ENCODE assay signal across 1 cellular context in the genomic region with DNA sequence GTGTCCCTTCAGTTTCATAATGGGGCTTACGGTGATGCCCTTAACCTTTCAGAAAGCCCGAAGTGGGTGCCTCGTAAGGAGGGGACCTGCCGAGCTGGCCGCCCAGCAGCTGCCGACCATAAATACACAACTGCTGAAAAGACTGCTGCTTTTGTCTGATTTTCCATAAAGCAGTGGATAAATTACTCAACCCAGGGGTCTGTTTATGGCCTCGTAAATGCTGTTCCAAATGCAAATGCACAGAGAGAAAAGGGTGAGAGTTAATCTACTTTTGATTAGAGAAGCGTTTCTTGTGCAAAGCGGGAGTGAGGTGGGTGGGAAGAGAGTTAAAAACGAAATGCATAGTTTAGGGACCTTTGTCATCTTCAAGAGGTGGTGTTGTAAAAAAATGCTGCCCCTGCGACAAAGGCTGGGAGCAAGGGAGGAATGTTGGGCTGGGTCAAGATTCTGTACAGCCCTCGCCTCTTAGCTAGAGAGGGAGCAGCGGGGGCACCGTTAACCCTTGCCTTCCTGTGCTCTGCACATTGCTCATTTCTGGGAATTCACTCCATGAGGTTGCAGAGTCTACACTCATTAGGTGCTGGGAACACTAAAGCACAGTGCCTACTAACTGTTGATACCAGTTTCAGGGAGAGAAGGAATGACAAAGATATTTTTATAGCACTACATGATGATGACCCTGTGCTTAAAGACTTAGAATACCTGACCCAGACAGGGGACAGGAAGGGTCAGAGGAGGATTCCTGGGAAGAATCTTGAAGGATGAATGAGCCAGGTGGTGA.
TF ChIP-seq lines count a peak whose summit lies in the region.

No MANE protein-coding gene starts in this region.

TF ChIP-seq in HEK293, 187 proteins besides CTCF, POLR2A, EP300 and RAD21 (continued from another document and continues in another):
- TF ChIP-seq, protein P1, sequence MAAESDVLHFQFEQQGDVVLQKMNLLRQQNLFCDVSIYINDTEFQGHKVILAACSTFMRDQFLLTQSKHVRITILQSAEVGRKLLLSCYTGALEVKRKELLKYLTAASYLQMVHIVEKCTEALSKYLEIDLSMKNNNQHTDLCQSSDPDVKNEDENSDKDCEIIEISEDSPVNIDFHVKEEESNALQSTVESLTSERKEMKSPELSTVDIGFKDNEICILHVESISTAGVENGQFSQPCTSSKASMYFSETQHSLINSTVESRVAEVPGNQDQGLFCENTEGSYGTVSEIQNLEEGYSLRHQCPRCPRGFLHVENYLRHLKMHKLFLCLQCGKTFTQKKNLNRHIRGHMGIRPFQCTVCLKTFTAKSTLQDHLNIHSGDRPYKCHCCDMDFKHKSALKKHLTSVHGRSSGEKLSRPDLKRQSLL (tag by site-specific recombination; IDR thresholded peaks at IDR 0.05) = 0 out of 2 replicates have a peak, but pooled peaks have one; percentile 10
- TF ChIP-seq ZNF785 (tag by site-specific recombination; IDR thresholded peaks at IDR 0.05) (no peak), TCF7L2 (IDR thresholded peaks at IDR 0.05; ENCODE audit: borderline replicate concordance, low read depth, low read length) (peak; percentile 50; the same call in 1 of the 2 replicates), KLF10 (tag by site-specific recombination; IDR thresholded peaks at IDR 0.05) (no peak), SCRT2 (tag by site-specific recombination; IDR thresholded peaks at IDR 0.05) (peak; percentile 88), ZNF335 (tag by site-specific recombination; conservative IDR thresholded peaks at IDR 0.05) (peak; percentile 64; the same call in 1 of the 2 replicates), FEZF1 (tag by site-specific recombination; IDR thresholded peaks at IDR 0.05) (peak; percentile 100), ZNF776 (tag by site-specific recombination; IDR thresholded peaks at IDR 0.05; ENCODE audit: borderline replicate concordance) (no peak), KLF1 (tag by site-specific recombination; IDR thresholded peaks at IDR 0.05) (peak; percentile 18; the same call in 1 of the 2 replicates), ZNF571 (tag by site-specific recombination; IDR thresholded peaks at IDR 0.05) (no peak), ZNF707 (tag by site-specific recombination; IDR thresholded peaks at IDR 0.05) (no peak), ZNF404 (tag by site-specific recombination; IDR thresholded peaks at IDR 0.05) (no peak), TRIM28 (IDR thresholded peaks at IDR 0.05; ENCODE audit: borderline replicate concordance, low read length) (peak; percentile 83), ZNF585B (tag by site-specific recombination; IDR thresholded peaks at IDR 0.05) (no peak), ZNF174 (tag by site-specific recombination; IDR thresholded peaks at IDR 0.05) (no peak), ZEB2 (tag by site-specific recombination; IDR thresholded peaks at IDR 0.05) (peak; percentile 69), HOXD13 (CRISPR knock-in tag; IDR thresholded peaks at IDR 0.05; ENCODE audit: borderline replicate concordance) (peak; percentile 99), KLF16 (tag by site-specific recombination; IDR thresholded peaks at IDR 0.05) (peak; percentile 52; the same call in 1 of the 2 replicates), ZSCAN30 (tag by site-specific recombination; IDR thresholded peaks at IDR 0.05) (peak; percentile 87), ZFHX2 (tag by site-specific recombination; conservative IDR thresholded peaks at IDR 0.05) (peak; percentile 65), GLIS1 (tag by site-specific recombination; IDR thresholded peaks at IDR 0.05) (peak; percentile 92), GLIS2 (tag by site-specific recombination; IDR thresholded peaks at IDR 0.05) (no peak), GFI1B (tag by site-specific recombination; IDR thresholded peaks at IDR 0.05) (peak; percentile 78), ZBTB20 (tag by site-specific recombination; IDR thresholded peaks at IDR 0.05) (peak; percentile 77), ZNF24 (tag by site-specific recombination; IDR thresholded peaks at IDR 0.05) (no peak), ZNF549 (tag by site-specific recombination; IDR thresholded peaks at IDR 0.05) (no peak), ZNF10 (tag by site-specific recombination; IDR thresholded peaks at IDR 0.05) (peak; percentile 82)
- TF ChIP-seq, protein P2, sequence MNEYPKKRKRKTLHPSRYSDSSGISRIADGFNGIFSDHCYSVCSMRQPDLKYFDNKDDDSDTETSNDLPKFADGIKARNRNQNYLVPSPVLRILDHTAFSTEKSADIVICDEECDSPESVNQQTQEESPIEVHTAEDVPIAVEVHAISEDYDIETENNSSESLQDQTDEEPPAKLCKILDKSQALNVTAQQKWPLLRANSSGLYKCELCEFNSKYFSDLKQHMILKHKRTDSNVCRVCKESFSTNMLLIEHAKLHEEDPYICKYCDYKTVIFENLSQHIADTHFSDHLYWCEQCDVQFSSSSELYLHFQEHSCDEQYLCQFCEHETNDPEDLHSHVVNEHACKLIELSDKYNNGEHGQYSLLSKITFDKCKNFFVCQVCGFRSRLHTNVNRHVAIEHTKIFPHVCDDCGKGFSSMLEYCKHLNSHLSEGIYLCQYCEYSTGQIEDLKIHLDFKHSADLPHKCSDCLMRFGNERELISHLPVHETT (tag by site-specific recombination; IDR thresholded peaks at IDR 0.05) = no peak
- TF ChIP-seq, protein P3, sequence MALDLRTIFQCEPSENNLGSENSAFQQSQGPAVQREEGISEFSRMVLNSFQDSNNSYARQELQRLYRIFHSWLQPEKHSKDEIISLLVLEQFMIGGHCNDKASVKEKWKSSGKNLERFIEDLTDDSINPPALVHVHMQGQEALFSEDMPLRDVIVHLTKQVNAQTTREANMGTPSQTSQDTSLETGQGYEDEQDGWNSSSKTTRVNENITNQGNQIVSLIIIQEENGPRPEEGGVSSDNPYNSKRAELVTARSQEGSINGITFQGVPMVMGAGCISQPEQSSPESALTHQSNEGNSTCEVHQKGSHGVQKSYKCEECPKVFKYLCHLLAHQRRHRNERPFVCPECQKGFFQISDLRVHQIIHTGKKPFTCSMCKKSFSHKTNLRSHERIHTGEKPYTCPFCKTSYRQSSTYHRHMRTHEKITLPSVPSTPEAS (tag by site-specific recombination; IDR thresholded peaks at IDR 0.05) = no peak
- TF ChIP-seq, protein P4, sequence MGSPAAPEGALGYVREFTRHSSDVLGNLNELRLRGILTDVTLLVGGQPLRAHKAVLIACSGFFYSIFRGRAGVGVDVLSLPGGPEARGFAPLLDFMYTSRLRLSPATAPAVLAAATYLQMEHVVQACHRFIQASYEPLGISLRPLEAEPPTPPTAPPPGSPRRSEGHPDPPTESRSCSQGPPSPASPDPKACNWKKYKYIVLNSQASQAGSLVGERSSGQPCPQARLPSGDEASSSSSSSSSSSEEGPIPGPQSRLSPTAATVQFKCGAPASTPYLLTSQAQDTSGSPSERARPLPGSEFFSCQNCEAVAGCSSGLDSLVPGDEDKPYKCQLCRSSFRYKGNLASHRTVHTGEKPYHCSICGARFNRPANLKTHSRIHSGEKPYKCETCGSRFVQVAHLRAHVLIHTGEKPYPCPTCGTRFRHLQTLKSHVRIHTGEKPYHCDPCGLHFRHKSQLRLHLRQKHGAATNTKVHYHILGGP (tag by site-specific recombination; IDR thresholded peaks at IDR 0.05) = no peak
- TF ChIP-seq, protein P5, sequence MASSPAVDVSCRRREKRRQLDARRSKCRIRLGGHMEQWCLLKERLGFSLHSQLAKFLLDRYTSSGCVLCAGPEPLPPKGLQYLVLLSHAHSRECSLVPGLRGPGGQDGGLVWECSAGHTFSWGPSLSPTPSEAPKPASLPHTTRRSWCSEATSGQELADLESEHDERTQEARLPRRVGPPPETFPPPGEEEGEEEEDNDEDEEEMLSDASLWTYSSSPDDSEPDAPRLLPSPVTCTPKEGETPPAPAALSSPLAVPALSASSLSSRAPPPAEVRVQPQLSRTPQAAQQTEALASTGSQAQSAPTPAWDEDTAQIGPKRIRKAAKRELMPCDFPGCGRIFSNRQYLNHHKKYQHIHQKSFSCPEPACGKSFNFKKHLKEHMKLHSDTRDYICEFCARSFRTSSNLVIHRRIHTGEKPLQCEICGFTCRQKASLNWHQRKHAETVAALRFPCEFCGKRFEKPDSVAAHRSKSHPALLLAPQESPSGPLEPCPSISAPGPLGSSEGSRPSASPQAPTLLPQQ (tag by site-specific recombination; IDR thresholded peaks at IDR 0.05) = no peak
- TF ChIP-seq, protein P6, sequence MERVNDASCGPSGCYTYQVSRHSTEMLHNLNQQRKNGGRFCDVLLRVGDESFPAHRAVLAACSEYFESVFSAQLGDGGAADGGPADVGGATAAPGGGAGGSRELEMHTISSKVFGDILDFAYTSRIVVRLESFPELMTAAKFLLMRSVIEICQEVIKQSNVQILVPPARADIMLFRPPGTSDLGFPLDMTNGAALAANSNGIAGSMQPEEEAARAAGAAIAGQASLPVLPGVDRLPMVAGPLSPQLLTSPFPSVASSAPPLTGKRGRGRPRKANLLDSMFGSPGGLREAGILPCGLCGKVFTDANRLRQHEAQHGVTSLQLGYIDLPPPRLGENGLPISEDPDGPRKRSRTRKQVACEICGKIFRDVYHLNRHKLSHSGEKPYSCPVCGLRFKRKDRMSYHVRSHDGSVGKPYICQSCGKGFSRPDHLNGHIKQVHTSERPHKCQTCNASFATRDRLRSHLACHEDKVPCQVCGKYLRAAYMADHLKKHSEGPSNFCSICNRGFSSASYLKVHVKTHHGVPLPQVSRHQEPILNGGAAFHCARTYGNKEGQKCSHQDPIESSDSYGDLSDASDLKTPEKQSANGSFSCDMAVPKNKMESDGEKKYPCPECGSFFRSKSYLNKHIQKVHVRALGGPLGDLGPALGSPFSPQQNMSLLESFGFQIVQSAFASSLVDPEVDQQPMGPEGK (tag by site-specific recombination; IDR thresholded peaks at IDR 0.05) = 0 out of 2 replicates have a peak, but pooled peaks have one; percentile 37
- TF ChIP-seq, protein P7, sequence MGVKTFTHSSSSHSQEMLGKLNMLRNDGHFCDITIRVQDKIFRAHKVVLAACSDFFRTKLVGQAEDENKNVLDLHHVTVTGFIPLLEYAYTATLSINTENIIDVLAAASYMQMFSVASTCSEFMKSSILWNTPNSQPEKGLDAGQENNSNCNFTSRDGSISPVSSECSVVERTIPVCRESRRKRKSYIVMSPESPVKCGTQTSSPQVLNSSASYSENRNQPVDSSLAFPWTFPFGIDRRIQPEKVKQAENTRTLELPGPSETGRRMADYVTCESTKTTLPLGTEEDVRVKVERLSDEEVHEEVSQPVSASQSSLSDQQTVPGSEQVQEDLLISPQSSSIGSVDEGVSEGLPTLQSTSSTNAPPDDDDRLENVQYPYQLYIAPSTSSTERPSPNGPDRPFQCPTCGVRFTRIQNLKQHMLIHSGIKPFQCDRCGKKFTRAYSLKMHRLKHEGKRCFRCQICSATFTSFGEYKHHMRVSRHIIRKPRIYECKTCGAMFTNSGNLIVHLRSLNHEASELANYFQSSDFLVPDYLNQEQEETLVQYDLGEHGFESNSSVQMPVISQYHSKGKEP (tag by site-specific recombination; IDR thresholded peaks at IDR 0.05) = peak; percentile 97
- TF ChIP-seq, protein P8, sequence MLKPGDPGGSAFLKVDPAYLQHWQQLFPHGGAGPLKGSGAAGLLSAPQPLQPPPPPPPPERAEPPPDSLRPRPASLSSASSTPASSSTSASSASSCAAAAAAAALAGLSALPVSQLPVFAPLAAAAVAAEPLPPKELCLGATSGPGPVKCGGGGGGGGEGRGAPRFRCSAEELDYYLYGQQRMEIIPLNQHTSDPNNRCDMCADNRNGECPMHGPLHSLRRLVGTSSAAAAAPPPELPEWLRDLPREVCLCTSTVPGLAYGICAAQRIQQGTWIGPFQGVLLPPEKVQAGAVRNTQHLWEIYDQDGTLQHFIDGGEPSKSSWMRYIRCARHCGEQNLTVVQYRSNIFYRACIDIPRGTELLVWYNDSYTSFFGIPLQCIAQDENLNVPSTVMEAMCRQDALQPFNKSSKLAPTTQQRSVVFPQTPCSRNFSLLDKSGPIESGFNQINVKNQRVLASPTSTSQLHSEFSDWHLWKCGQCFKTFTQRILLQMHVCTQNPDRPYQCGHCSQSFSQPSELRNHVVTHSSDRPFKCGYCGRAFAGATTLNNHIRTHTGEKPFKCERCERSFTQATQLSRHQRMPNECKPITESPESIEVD (tag by site-specific recombination; IDR thresholded peaks at IDR 0.05) = peak; percentile 99
- TF ChIP-seq, protein P9, sequence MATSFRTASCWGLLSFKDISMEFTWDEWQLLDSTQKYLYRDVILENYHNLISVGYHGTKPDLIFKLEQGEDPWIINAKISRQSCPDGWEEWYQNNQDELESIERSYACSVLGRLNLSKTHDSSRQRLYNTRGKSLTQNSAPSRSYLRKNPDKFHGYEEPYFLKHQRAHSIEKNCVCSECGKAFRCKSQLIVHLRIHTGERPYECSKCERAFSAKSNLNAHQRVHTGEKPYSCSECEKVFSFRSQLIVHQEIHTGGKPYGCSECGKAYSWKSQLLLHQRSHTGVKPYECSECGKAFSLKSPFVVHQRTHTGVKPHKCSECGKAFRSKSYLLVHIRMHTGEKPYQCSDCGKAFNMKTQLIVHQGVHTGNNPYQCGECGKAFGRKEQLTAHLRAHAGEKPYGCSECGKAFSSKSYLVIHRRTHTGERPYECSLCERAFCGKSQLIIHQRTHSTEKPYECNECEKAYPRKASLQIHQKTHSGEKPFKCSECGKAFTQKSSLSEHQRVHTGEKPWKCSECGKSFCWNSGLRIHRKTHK (tag by site-specific recombination; IDR thresholded peaks at IDR 0.05) = no peak
- TF ChIP-seq, protein P10, sequence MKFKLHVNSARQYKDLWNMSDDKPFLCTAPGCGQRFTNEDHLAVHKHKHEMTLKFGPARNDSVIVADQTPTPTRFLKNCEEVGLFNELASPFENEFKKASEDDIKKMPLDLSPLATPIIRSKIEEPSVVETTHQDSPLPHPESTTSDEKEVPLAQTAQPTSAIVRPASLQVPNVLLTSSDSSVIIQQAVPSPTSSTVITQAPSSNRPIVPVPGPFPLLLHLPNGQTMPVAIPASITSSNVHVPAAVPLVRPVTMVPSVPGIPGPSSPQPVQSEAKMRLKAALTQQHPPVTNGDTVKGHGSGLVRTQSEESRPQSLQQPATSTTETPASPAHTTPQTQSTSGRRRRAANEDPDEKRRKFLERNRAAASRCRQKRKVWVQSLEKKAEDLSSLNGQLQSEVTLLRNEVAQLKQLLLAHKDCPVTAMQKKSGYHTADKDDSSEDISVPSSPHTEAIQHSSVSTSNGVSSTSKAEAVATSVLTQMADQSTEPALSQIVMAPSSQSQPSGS (tag by site-specific recombination; IDR thresholded peaks at IDR 0.05; ENCODE audit: low read depth) = no peak
- TF ChIP-seq, protein P11, sequence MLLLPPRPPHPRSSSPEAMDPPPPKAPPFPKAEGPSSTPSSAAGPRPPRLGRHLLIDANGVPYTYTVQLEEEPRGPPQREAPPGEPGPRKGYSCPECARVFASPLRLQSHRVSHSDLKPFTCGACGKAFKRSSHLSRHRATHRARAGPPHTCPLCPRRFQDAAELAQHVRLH (tag by site-specific recombination; IDR thresholded peaks at IDR 0.05) = peak; percentile 90
- TF ChIP-seq, protein P12, sequence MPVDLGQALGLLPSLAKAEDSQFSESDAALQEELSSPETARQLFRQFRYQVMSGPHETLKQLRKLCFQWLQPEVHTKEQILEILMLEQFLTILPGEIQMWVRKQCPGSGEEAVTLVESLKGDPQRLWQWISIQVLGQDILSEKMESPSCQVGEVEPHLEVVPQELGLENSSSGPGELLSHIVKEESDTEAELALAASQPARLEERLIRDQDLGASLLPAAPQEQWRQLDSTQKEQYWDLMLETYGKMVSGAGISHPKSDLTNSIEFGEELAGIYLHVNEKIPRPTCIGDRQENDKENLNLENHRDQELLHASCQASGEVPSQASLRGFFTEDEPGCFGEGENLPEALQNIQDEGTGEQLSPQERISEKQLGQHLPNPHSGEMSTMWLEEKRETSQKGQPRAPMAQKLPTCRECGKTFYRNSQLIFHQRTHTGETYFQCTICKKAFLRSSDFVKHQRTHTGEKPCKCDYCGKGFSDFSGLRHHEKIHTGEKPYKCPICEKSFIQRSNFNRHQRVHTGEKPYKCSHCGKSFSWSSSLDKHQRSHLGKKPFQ (tag by site-specific recombination; IDR thresholded peaks at IDR 0.05) = peak; percentile 82
